ENCODE assay signal across 13 cellular contexts in genomic region chr16:87724490-87725291, GRCh38. TPM values are rescaled to one million over a fixed set of nuclear protein-coding genes. Genes with fewer than 3 reads are reported as not detected.
DNase-seq lines count a peak whose midpoint lies in the region; ATAC-seq, FAIRE-seq and TF ChIP-seq lines count a peak whose summit lies in the region.
"Had no signal": no experiment of that assay in that cellular context is flagged by ENCODE, and none has a peak within 500 bp of the region (broad histone marks: within the 10 kb centered on the region; RNA-seq: fewer than 3 reads in every experiment).

No MANE protein-coding gene starts in this region.

- H3K9me3 ChIP-seq in GM12878 (replicated peaks; ENCODE audit: control insufficient read depth, insufficient read depth, low read length) = no peaks in the 10 kb centered on the region

- SMC1A ChIA-PET in GM12878 (lab: Charles Lee; ENCODE audit: uncharacterized antibody, unreplicated experiment) = interaction anchor here (0.8 to 1.9 kb wide), 4 partner anchors 22 to 56 kb away, joined by 3 to 6 read pairs (median 4); no protein-coding TSS in a partner anchor

- no TSS peak for BruUV-seq in GM12878 (replicated peaks; lab: Mats Ljungman, UMichigan)

- intact Hi-C loops in GM12878 (cut with micrococcal nuclease; ENCODE audit: unreplicated experiment) = no loop called here
- intact Hi-C loops in posterior vena cava (cut with DNase I) = no loop called here

- H3K9ac ChIP-seq in GM12878 (ENCODE audit: control insufficient read depth, insufficient read depth, low read length) = peak overlapping the region; percentile 54

- FAIRE-seq in GM12878 (lab: Jason Lieb, UNC) = peak; percentile 73
- FAIRE-seq: endometrium had no signal

- H3K27me3 Mint-ChIP-seq in activated T-cell treated with anti-CD3 and anti-CD28 coated beads, Interleukin-2, amount 50 U/mL, for 24 hours = no peaks in the 10 kb centered on the region
- H3K27me3 Mint-ChIP-seq in stimulated activated naive CD8-positive, alpha-beta T cell treated with anti-CD3 and anti-CD28 coated beads, Interleukin-15, Interleukin-2, amounts not matched to agents 100 ng/mL and 50 ng/mL, for 24 hours = no peaks in the 10 kb centered on the region

- H3K4me3 Mint-ChIP-seq in activated T-cell treated with anti-CD3 and anti-CD28 coated beads, Interleukin-2, amount 50 U/mL, for 24 hours = no peak overlapping the region
- H3K4me3 Mint-ChIP-seq in stimulated activated naive CD8-positive, alpha-beta T cell treated with anti-CD3 and anti-CD28 coated beads, Interleukin-15, Interleukin-2, amounts not matched to agents 100 ng/mL and 50 ng/mL, for 24 hours = no peak overlapping the region

- in situ Hi-C loops in GM12878 (cut with MboI) = no loop called here

- H3K9me3 Mint-ChIP-seq in activated T-cell treated with anti-CD3 and anti-CD28 coated beads, Interleukin-2, amount 50 U/mL, for 24 hours = no peaks in the 10 kb centered on the region
- no peaks in the 10 kb centered on the region for H3K9me3 Mint-ChIP-seq in stimulated activated naive CD8-positive, alpha-beta T cell treated with anti-CD3 and anti-CD28 coated beads, Interleukin-15, Interleukin-2, amounts not matched to agents 100 ng/mL and 50 ng/mL, for 24 hours

- peak; percentile 36 for ATAC-seq in HG03439 (IDR thresholded peaks at IDR 0.05; ENCODE audit: unreplicated experiment)
- peak; percentile 74 for ATAC-seq in GM12878

- peak overlapping the region; percentile 87 for H3K27ac ChIP-seq in GM12878 (ENCODE audit: control insufficient read depth, insufficient read depth)

- RAD21 ChIA-PET in GM12878 (lab: Charles Lee; ENCODE audit: unreplicated experiment) = interaction anchor here (0.7 to 1.4 kb wide), 2 partner anchors 41 to 54 kb away, joined by 3 to 6 read pairs; partner anchors contain the start of gene KLHDC4

- no peak for TF ChIP-seq POLR2A in GM12878 (IDR thresholded peaks at IDR 0.05; ENCODE audit: low read depth, low read length)

- CTCF ChIA-PET in GM12878 (lab: Yijun Ruan, JAX) = interaction anchor here (0.5 to 2.9 kb wide), 3 partner anchors 22 to 258 kb away, joined by 3 to 12 read pairs (median 10); no protein-coding TSS in a partner anchor

- H4K20me1 ChIP-seq in GM12878 (ENCODE audit: control insufficient read depth, insufficient read depth) = no peaks in the 10 kb centered on the region

- H3K4me3 ChIP-seq in GM12878 = no peak overlapping the region; the same call in 1 of the 2 replicates

- no peak for TF ChIP-seq CTCF in GM12878 (IDR thresholded peaks at IDR 0.05 in 2 of 3, conservative IDR thresholded peaks at IDR 0.05 in 1 of 3; ENCODE audit: control insufficient read depth in 2 of 3, extremely low read depth in 1 of 3, insufficient read depth in 1 of 3, low read depth in 3 of 3, low read length in 3 of 3)

- no peaks in the 10 kb centered on the region for H3K27me3 ChIP-seq in GM12878 (replicated peaks in 1 of 2; ENCODE audit: control insufficient read depth in 2 of 2, insufficient read depth in 2 of 2, low read length in 1 of 2)

- H3K4me2 ChIP-seq in GM12878 (ENCODE audit: control insufficient read depth, insufficient read depth) = peak overlapping the region; percentile 77

- WGBS in GM12878 (ENCODE audit: insufficient coverage, insufficient replicate concordance, low lambda C conversion rate, missing lambda C conversion rate) = 28% methylated on average over 19 of the region's 19 CpGs

- DNase-seq in activated T-cell treated with anti-CD3 and anti-CD28 coated beads, Interleukin-2, amount 50 U/mL, for 24 hours = no peak
- no peak for DNase-seq in activated T-cell treated with anti-CD3 and anti-CD28 coated beads, Interleukin-2, amount 50 U/mL, for 1 hour
- DNase-seq in GM12878 (ENCODE audit: low read depth, low spot score) = peak; percentile 25
- no peak for DNase-seq in posterior vena cava (ENCODE audit: low spot score)
- no peak for DNase-seq in OCI-M1 (lab: John Stamatoyannopoulos, UW)
- DNase-seq in AML-193 (lab: John Stamatoyannopoulos, UW) = no peak
- DNase-seq: activated CD4-positive, CD25-positive, alpha-beta regulatory T cell treated with anti-CD3 and anti-CD28 coated beads, Interleukin-2, amount 50 U/mL, for 72 hours; hippocampal formation; KG1; NCI-H446 treated with DMSO at 0.1 percent for 48 hours had no signal

- TF ChIP-seq EP300 in GM12878 (IDR thresholded peaks at IDR 0.05; ENCODE audit: borderline replicate concordance in 1 of 2, control insufficient read depth in 1 of 2, low read depth in 2 of 2, low read length in 2 of 2) = no peak; a peak in 2 of 4 replicates

- POLR2A ChIA-PET in GM12878 (lab: Charles Lee) = interaction anchor here (0.6 kb wide), 2 partner anchors 50 to 1068 kb away, joined by 5 to 6 read pairs; no protein-coding TSS in a partner anchor

- peaks cover 3% of the 10 kb centered on the region; the same call in 1 of the 2 replicates for H3K79me2 ChIP-seq in GM12878 (ENCODE audit: control insufficient read depth, insufficient read depth, low read length)

- H3K4me1 Mint-ChIP-seq in activated T-cell treated with anti-CD3 and anti-CD28 coated beads, Interleukin-2, amount 50 U/mL, for 24 hours (ENCODE audit: low read depth) = peaks cover 15% of the 10 kb centered on the region
- H3K4me1 Mint-ChIP-seq in stimulated activated naive CD8-positive, alpha-beta T cell treated with anti-CD3 and anti-CD28 coated beads, Interleukin-15, Interleukin-2, amounts not matched to agents 100 ng/mL and 50 ng/mL, for 24 hours (ENCODE audit: low read depth) = peaks cover 36% of the 10 kb centered on the region

- H3K4me1 ChIP-seq in GM12878 (ENCODE audit: control insufficient read depth, insufficient read depth, low read length) = peaks cover 25% of the 10 kb centered on the region

- H3K27ac Mint-ChIP-seq in activated T-cell treated with anti-CD3 and anti-CD28 coated beads, Interleukin-2, amount 50 U/mL, for 24 hours = peak overlapping the region; percentile 68
- peak overlapping the region; percentile 59 for H3K27ac Mint-ChIP-seq in stimulated activated naive CD8-positive, alpha-beta T cell treated with anti-CD3 and anti-CD28 coated beads, Interleukin-15, Interleukin-2, amounts not matched to agents 100 ng/mL and 50 ng/mL, for 24 hours

- peak overlapping the region; percentile 62 for H2AFZ ChIP-seq in GM12878 (ENCODE audit: control insufficient read depth, low read depth, low read length)

- peaks cover 90% of the 10 kb centered on the region for H3K36me3 Mint-ChIP-seq in activated T-cell treated with anti-CD3 and anti-CD28 coated beads, Interleukin-2, amount 50 U/mL, for 24 hours (ENCODE audit: low read depth)
- H3K36me3 Mint-ChIP-seq in stimulated activated naive CD8-positive, alpha-beta T cell treated with anti-CD3 and anti-CD28 coated beads, Interleukin-15, Interleukin-2, amounts not matched to agents 100 ng/mL and 50 ng/mL, for 24 hours (ENCODE audit: low read depth) = peaks cover 77% of the 10 kb centered on the region

- no peak for TF ChIP-seq RAD21 in GM12878 (IDR thresholded peaks at IDR 0.05; ENCODE audit: insufficient read depth, low read depth, low read length)

- peaks cover 8 to 35% of the 10 kb centered on the region in 2 experiments for H3K36me3 ChIP-seq in GM12878 (ENCODE audit: control insufficient read depth in 2 of 2, insufficient read depth in 2 of 2, low read length in 1 of 2)

TF ChIP-seq in GM12878, 131 proteins besides CTCF, POLR2A, EP300 and RAD21 (continues in another document):
- no peak for TF ChIP-seq ESRRA (IDR thresholded peaks at IDR 0.05; ENCODE audit: low read length)
- peak; percentile 86 for TF ChIP-seq TCF3 (IDR thresholded peaks at IDR 0.05; ENCODE audit: borderline replicate concordance, insufficient read depth, low read depth, low read length)
- no peak for TF ChIP-seq NFXL1 (IDR thresholded peaks at IDR 0.05; ENCODE audit: borderline replicate concordance)
- peak; percentile 29; the same call in 1 of the 2 replicates for TF ChIP-seq FOXM1 (IDR thresholded peaks at IDR 0.05; ENCODE audit: low read depth, low read length)
- TF ChIP-seq HSF1 (IDR thresholded peaks at IDR 0.05; ENCODE audit: low read depth, low read length) = no peak
- 0 out of 2 replicates have a peak, but pooled peaks have one; percentile 42 for TF ChIP-seq CBFB (IDR thresholded peaks at IDR 0.05; ENCODE audit: low read depth)

RNA-seq across cellular contexts. Expression of gene KLHDC4, which starts 41.1 kb away (rescaled TPM):
- 106 and 116 TPM in 2 replicates for total RNA-seq in GM12878 (2013; cell fraction: nucleolus; rRNA removed)
- total RNA-seq in GM12878 (2014; rRNA removed) (34.0 and 36.6 TPM in 2 replicates), GM12878 (2014; rRNA removed; fragmentation: Illumina TruSeq; extraction: Trizol) (24.2 and 26.1 TPM in 2 replicates), GM12878 (2021) (54.8 and 62.1 TPM in 2 replicates), posterior vena cava (10 to 100 TPM; 19.8 to 21.9 TPM)
- polyA plus RNA-seq in GM12878 (2011; ENCODE audit: low read depth) = 13.3 TPM
- polyA plus RNA-seq in GM12878 (2011; rRNA removed) (13.4 and 20.3 TPM in 2 replicates), GM12878 (2014; fragmentation: Illumina TruSeq; extraction: Trizol) (25.7 and 34.3 TPM in 2 replicates), GM12878 (2014; fragmentation: Nextera tagmentation; extraction: Ambion mirVana) (1 to 10 TPM in 1 of 2 experiments, under 1 TPM in 1; 0.80 to 4.1 TPM), GM12878 (2014; rRNA removed) (39.1 and 59.3 TPM in 2 replicates), GM12878 (2016; fragmentation: Nextera tagmentation; extraction: Ambion mirVana) (10 to 100 TPM; 31.6 to 37.1 TPM)
- polyA plus RNA-seq in GM12878 (2011; cell fraction: cytosol; rRNA removed) = 24.3 and 37.2 TPM in 2 replicates
- 74.9 and 135 TPM in 2 replicates for polyA plus RNA-seq in GM12878 (2011; cell fraction: nucleus; rRNA removed)
- 33.1 and 37.7 TPM in 2 replicates for polyA plus RNA-seq in GM12878 (2012)
- 17.8 and 26.1 TPM in 2 replicates for polyA minus RNA-seq in GM12878 (2011; rRNA and poly(A)+ RNA removed)
- 9.1 and 10.4 TPM in 2 replicates for polyA minus RNA-seq in GM12878 (2011; cell fraction: cytosol; rRNA and poly(A)+ RNA removed)
- polyA minus RNA-seq in GM12878 (2011; cell fraction: nucleus; rRNA and poly(A)+ RNA removed) = 19.5 and 42.4 TPM in 2 replicates
